In genomic region chr2:119711352-119711751, GRCh38 we compare ENCODE assay signal across 25 cellular contexts.
"Had no signal": no experiment of that assay in that cellular context is flagged by ENCODE, and none has a peak within 500 bp of the region (broad histone marks: within the 10 kb centered on the region; RNA-seq: fewer than 3 reads in every experiment).

No MANE protein-coding gene starts in this region.

- H3K9me3 ChIP-seq: adrenal gland, body of pancreas, colonic mucosa, heart left ventricle had no signal

- ATAC-seq: activated CD4-positive, alpha-beta T cell treated with anti-CD3 and anti-CD28 coated beads for 36 hours; activated naive CD8-positive, alpha-beta T cell treated with anti-CD3 and anti-CD28 coated beads, Interleukin-2, amount 50 U/mL, for 24 hours; activated T-cell treated with anti-CD3 and anti-CD28 coated beads, Interleukin-2, amount 50 U/mL, for 72 hours; body of pancreas; esophagus mucosa; heart left ventricle had no signal

- H3K27me3 ChIP-seq: adrenal gland, body of pancreas, colonic mucosa, heart left ventricle had no signal

- H3K4me1 ChIP-seq: adrenal gland, body of pancreas, colonic mucosa had no signal

- H3K27ac ChIP-seq: adrenal gland, body of pancreas, colonic mucosa, heart left ventricle had no signal

- H3K36me3 ChIP-seq: adrenal gland, colonic mucosa, heart left ventricle had no signal

- DNase-seq: activated CD4-positive, alpha-beta memory T cell treated with anti-CD3 and anti-CD28 coated beads for 36 hours; activated CD4-positive, alpha-beta T cell treated with anti-CD3 and anti-CD28 coated beads for 36 hours; activated CD4-positive, alpha-beta T cell treated with anti-CD3 and anti-CD28 coated beads, Interleukin-2, amount 10 ng/mL, durations not matched to agents 24 days and 14 days; activated CD4-positive, CD25-positive, alpha-beta regulatory T cell; activated CD4-positive, CD25-positive, alpha-beta regulatory T cell treated with anti-CD3 and anti-CD28 coated beads, Interleukin-2, amount 50 U/mL, for 72 hours; activated CD8-positive, alpha-beta memory T cell treated with anti-CD3 and anti-CD28 coated beads, Interleukin-2, amount 50 U/mL, for 48 hours; activated naive CD4-positive, alpha-beta T cell treated with anti-CD3 and anti-CD28 coated beads for 36 hours; activated naive CD8-positive, alpha-beta T cell treated with anti-CD3 and anti-CD28 coated beads for 36 hours; activated naive CD8-positive, alpha-beta T cell treated with anti-CD3 and anti-CD28 coated beads, Interleukin-2, amount 50 U/mL, for 24 hours; activated T-cell treated with anti-CD3 and anti-CD28 coated beads for 4 hours; activated T-cell treated with anti-CD3 and anti-CD28 coated beads, Interleukin-2, amount 50 U/mL, for 24 hours; activated T-cell treated with anti-CD3 and anti-CD28 coated beads, Interleukin-2, amount 50 U/mL, for 72 hours; adrenal gland; amygdala; aorta; body of pancreas; central memory CD4-positive, alpha-beta T cell; cerebellar nuclear complex; colonic mucosa; effector CD8-positive, alpha-beta T cell; foreskin fibroblast; glutamatergic neuron; heart left ventricle; T-helper 2 cell had no signal

- H3K4me3 ChIP-seq: adrenal gland, body of pancreas, colonic mucosa, heart left ventricle had no signal
